ENCODE assay signal across 16 cellular contexts in the genomic region with DNA sequence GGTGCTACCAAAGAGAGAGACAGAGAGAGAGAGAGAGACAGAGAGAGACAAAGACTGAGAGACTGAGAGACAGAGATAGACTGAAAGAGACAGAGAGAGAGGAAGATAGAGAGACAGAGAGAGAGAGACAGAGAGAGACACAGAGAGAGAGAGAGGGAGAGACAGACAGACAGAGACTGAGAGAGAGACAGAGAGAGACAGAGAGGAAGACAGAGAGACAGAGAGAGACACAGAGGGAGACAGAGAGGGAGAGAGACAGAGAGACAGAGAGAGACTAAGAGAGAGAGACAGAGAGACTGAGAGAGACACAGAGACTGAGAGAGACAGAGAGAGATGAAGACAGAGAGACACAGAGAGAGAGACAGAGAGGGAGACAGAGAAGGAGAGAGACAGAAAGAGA.
DNase-seq lines count a peak whose midpoint lies in the region; ATAC-seq and TF ChIP-seq lines count a peak whose summit lies in the region.
"Had no signal": no experiment of that assay in that cellular context is flagged by ENCODE, and none has a peak within 500 bp of the region (broad histone marks: within the 10 kb centered on the region; RNA-seq: fewer than 3 reads in every experiment).

No MANE protein-coding gene starts in this region.

- H3K36me3 Mint-ChIP-seq in activated naive CD4-positive, alpha-beta T cell treated with anti-CD3 and anti-CD28 coated beads, Interleukin-2, amount 50 U/mL, for 24 hours, result peaks cover 31% of the 10 kb centered on the region
- peaks cover 59% of the 10 kb centered on the region for H3K36me3 Mint-ChIP-seq in activated naive CD4-positive, alpha-beta T cell treated with anti-CD3 and anti-CD28 coated beads, Interleukin-2, amount 10 ng/mL, durations not matched to agents 7 days and 5 days
- no peaks in the 10 kb centered on the region for H3K36me3 Mint-ChIP-seq in dendritic cell treated with granulocyte-macrophage colony-stimulating factor and Interleukin-4, amounts not matched to agents 40 ng/mL and 50 ng/mL, for 4 days (ENCODE audit: low read depth)

- peaks cover 79% of the 10 kb centered on the region for H3K4me1 Mint-ChIP-seq in activated naive CD4-positive, alpha-beta T cell treated with anti-CD3 and anti-CD28 coated beads, Interleukin-2, amount 50 U/mL, for 24 hours
- H3K4me1 Mint-ChIP-seq in activated naive CD4-positive, alpha-beta T cell treated with anti-CD3 and anti-CD28 coated beads, Interleukin-2, amount 10 ng/mL, durations not matched to agents 7 days and 5 days, result peaks cover 37% of the 10 kb centered on the region
- H3K4me1 Mint-ChIP-seq in dendritic cell treated with granulocyte-macrophage colony-stimulating factor and Interleukin-4, amounts not matched to agents 40 ng/mL and 50 ng/mL, for 4 days (ENCODE audit: low read depth), result peaks cover 40% of the 10 kb centered on the region

- H3K79me2 ChIP-seq in OCI-LY7 (ENCODE audit: insufficient read depth, low read depth, low read length), result no peaks in the 10 kb centered on the region

- TF ChIP-seq CTCF in OCI-LY7 (conservative IDR thresholded peaks at IDR 0.05; ENCODE audit: low read length) (no peak), uterus (IDR thresholded peaks at IDR 0.05) (no peak)

- H3K36me3 ChIP-seq in OCI-LY7 (ENCODE audit: insufficient read depth, low read length) (peaks cover 11% of the 10 kb centered on the region; the same call in 1 of the 2 replicates), uterus (no peaks in the 10 kb centered on the region)

- no peak for TF ChIP-seq POLR2A in uterus (IDR thresholded peaks at IDR 0.05)

- H3K9me2 ChIP-seq in OCI-LY7 (ENCODE audit: insufficient read depth, low read length), result no peaks in the 10 kb centered on the region
- H3K9me2 ChIP-seq: SK-N-SH had no signal

- H3K4me2 ChIP-seq in OCI-LY7 (ENCODE audit: low read length), result peak overlapping the region; percentile 10; the same call in 1 of the 2 replicates
- H3K4me2 ChIP-seq: SK-N-SH had no signal

- H3K27ac ChIP-seq in OCI-LY7 (ENCODE audit: low read depth, low read length, poor library complexity, severe bottlenecking) (no peak overlapping the region), uterus (peak overlapping the region; percentile 15 to 16)

- no peak for DNase-seq in activated naive CD4-positive, alpha-beta T cell treated with anti-CD3 and anti-CD28 coated beads, Interleukin-2, amount 10 ng/mL, durations not matched to agents 7 days and 5 days
- no peak for DNase-seq in OCI-LY7 (ENCODE audit: low spot score)
- no peak for DNase-seq in uterus
- no peak for DNase-seq in COR-L47 (lab: John Stamatoyannopoulos, UW)
- DNase-seq: activated CD4-positive, alpha-beta T cell treated with anti-CD3 and anti-CD28 coated beads for 48 hours; aorta; Calu3; effector CD4-positive, alpha-beta T cell; NCI-H187 treated with DMSO at 0.1 percent for 48 hours; NCI-H226; SK-N-SH had no signal

- no peak overlapping the region for H2AFZ ChIP-seq in OCI-LY7 (ENCODE audit: low read length)

- peak overlapping the region; percentile 40 for H3K4me3 Mint-ChIP-seq in activated naive CD4-positive, alpha-beta T cell treated with anti-CD3 and anti-CD28 coated beads, Interleukin-2, amount 50 U/mL, for 24 hours
- no peak overlapping the region for H3K4me3 Mint-ChIP-seq in activated naive CD4-positive, alpha-beta T cell treated with anti-CD3 and anti-CD28 coated beads, Interleukin-2, amount 10 ng/mL, durations not matched to agents 7 days and 5 days
- peak overlapping the region; percentile 35 for H3K4me3 Mint-ChIP-seq in dendritic cell treated with granulocyte-macrophage colony-stimulating factor and Interleukin-4, amounts not matched to agents 40 ng/mL and 50 ng/mL, for 4 days

- intact Hi-C loops in OCI-LY7 (cut with micrococcal nuclease; ENCODE audit: unreplicated experiment), result no loop called here
- intact Hi-C loops in dendritic cell treated with granulocyte-macrophage colony-stimulating factor and Interleukin-4, amounts not matched to agents 40 ng/mL and 50 ng/mL, for 4 days (cut with micrococcal nuclease), result loop anchor here (5.0 kb wide), 1 partner anchor 57 kb away; no protein-coding TSS in a partner anchor
- intact Hi-C loops in uterus (cut with DNase I; ENCODE audit: low total_unique reads), result no loop called here

- no peak for ATAC-seq in HG03354 (IDR thresholded peaks at IDR 0.05; ENCODE audit: poor library complexity, severe bottlenecking, unreplicated experiment)
- ATAC-seq in HG03469 (IDR thresholded peaks at IDR 0.05; ENCODE audit: unreplicated experiment), result no peak
- ATAC-seq: esophagus mucosa had no signal

- H3K27ac Mint-ChIP-seq in activated naive CD4-positive, alpha-beta T cell treated with anti-CD3 and anti-CD28 coated beads, Interleukin-2, amount 50 U/mL, for 24 hours, result peak overlapping the region; percentile 87
- no peak overlapping the region for H3K27ac Mint-ChIP-seq in activated naive CD4-positive, alpha-beta T cell treated with anti-CD3 and anti-CD28 coated beads, Interleukin-2, amount 10 ng/mL, durations not matched to agents 7 days and 5 days
- H3K27ac Mint-ChIP-seq in dendritic cell treated with granulocyte-macrophage colony-stimulating factor and Interleukin-4, amounts not matched to agents 40 ng/mL and 50 ng/mL, for 4 days, result peak overlapping the region; percentile 82

- H3K27me3 Mint-ChIP-seq in activated naive CD4-positive, alpha-beta T cell treated with anti-CD3 and anti-CD28 coated beads, Interleukin-2, amount 50 U/mL, for 24 hours, result no peaks in the 10 kb centered on the region
- no peaks in the 10 kb centered on the region for H3K27me3 Mint-ChIP-seq in activated naive CD4-positive, alpha-beta T cell treated with anti-CD3 and anti-CD28 coated beads, Interleukin-2, amount 10 ng/mL, durations not matched to agents 7 days and 5 days
- H3K27me3 Mint-ChIP-seq in dendritic cell treated with granulocyte-macrophage colony-stimulating factor and Interleukin-4, amounts not matched to agents 40 ng/mL and 50 ng/mL, for 4 days, result peaks cover 3% of the 10 kb centered on the region

- no peaks in the 10 kb centered on the region for H3K27me3 ChIP-seq in uterus

- H3K4me1 ChIP-seq in OCI-LY7 (ENCODE audit: insufficient read depth, low read length, poor library complexity, severe bottlenecking) (peaks cover 11% of the 10 kb centered on the region), uterus (no peaks in the 10 kb centered on the region)

- H3K9me3 ChIP-seq in OCI-LY7 (ENCODE audit: low read length), result peaks cover 15% of the 10 kb centered on the region; the same call in 1 of the 2 replicates
- H3K9me3 ChIP-seq in uterus, result no peaks in the 10 kb centered on the region
- H3K9me3 ChIP-seq: SK-N-SH had no signal

- peaks cover 5% of the 10 kb centered on the region for H3K9me3 Mint-ChIP-seq in activated naive CD4-positive, alpha-beta T cell treated with anti-CD3 and anti-CD28 coated beads, Interleukin-2, amount 50 U/mL, for 24 hours
- H3K9me3 Mint-ChIP-seq in activated naive CD4-positive, alpha-beta T cell treated with anti-CD3 and anti-CD28 coated beads, Interleukin-2, amount 10 ng/mL, durations not matched to agents 7 days and 5 days, result peaks cover 14% of the 10 kb centered on the region
- H3K9me3 Mint-ChIP-seq in dendritic cell treated with granulocyte-macrophage colony-stimulating factor and Interleukin-4, amounts not matched to agents 40 ng/mL and 50 ng/mL, for 4 days, result peaks cover 8% of the 10 kb centered on the region

- CTCF ChIA-PET in activated naive CD4-positive, alpha-beta T cell treated with anti-CD3 and anti-CD28 coated beads, Interleukin-2, amount 10 ng/mL, durations not matched to agents 7 days and 5 days (lab: Charles Lee), result no interaction called here
- CTCF ChIA-PET in OCI-LY7 (lab: Charles Lee; ENCODE audit: unreplicated experiment), result no interaction called here

- H4K20me1 ChIP-seq in OCI-LY7 (ENCODE audit: insufficient read depth, low read length), result no peaks in the 10 kb centered on the region

- H3K4me3 ChIP-seq in OCI-LY7 (ENCODE audit: low read depth, low read length, poor library complexity, severe bottlenecking) (no peak overlapping the region), uterus (no peak overlapping the region)

- POLR2A ChIA-PET in OCI-LY7 (lab: Charles Lee), result interaction anchor here (1.0 kb wide), 1 partner anchor 12 kb away, joined by 3 read pairs; no protein-coding TSS in a partner anchor

- BruUV-seq in OCI-LY7 (replicated peaks; lab: Mats Ljungman, UMichigan), result no TSS peak
